In genomic region chr5:55897206-55897894, GRCh38 we compare ENCODE assay signal across 2 cellular contexts.
TF ChIP-seq lines count a peak whose summit lies in the region.

No MANE protein-coding gene starts in this region.

TF ChIP-seq in IMR-90, 13 proteins besides CTCF, POLR2A, EP300 and RAD21:
- TF ChIP-seq FOS (IDR thresholded peaks at IDR 0.05; ENCODE audit: low read depth, low read length) = no peak
- TF ChIP-seq RCOR1 (IDR thresholded peaks at IDR 0.05; ENCODE audit: insufficient replicate concordance, low read length) = no peak
- TF ChIP-seq USF2 (IDR thresholded peaks at IDR 0.05; ENCODE audit: low read depth, low read length) = no peak
- TF ChIP-seq MXI1 (IDR thresholded peaks at IDR 0.05; ENCODE audit: borderline replicate concordance, low read depth, low read length) = no peak
- TF ChIP-seq BHLHE40 (IDR thresholded peaks at IDR 0.05; ENCODE audit: low read depth, low read length) = no peak
- no peak for TF ChIP-seq MAFK (IDR thresholded peaks at IDR 0.05; ENCODE audit: low read depth, low read length)
- no peak for TF ChIP-seq CHD1 (IDR thresholded peaks at IDR 0.05; ENCODE audit: low read depth, low read length)
- no peak for TF ChIP-seq CEBPB (IDR thresholded peaks at IDR 0.05; ENCODE audit: low read depth, low read length)
- TF ChIP-seq RFX5 (IDR thresholded peaks at IDR 0.05; ENCODE audit: low read depth, low read length) = no peak

TF ChIP-seq in HepG2, 621 proteins besides CTCF, POLR2A, EP300 and RAD21:
- no peak for TF ChIP-seq ZNF879 (CRISPR knock-in tag; IDR thresholded peaks at IDR 0.05)
- TF ChIP-seq ZNF317 (CRISPR knock-in tag; IDR thresholded peaks at IDR 0.05) = peak; percentile 91
- peak; percentile 12; the same call in 1 of the 2 replicates for TF ChIP-seq ZFX (CRISPR knock-in tag; IDR thresholded peaks at IDR 0.05; ENCODE audit: low read depth)
- TF ChIP-seq GMEB1 (CRISPR knock-in tag; IDR thresholded peaks at IDR 0.05; ENCODE audit: borderline replicate concordance) = no peak
- no peak for TF ChIP-seq MTA3 (CRISPR knock-in tag; IDR thresholded peaks at IDR 0.05)
- TF ChIP-seq ZNF816 (CRISPR knock-in tag; IDR thresholded peaks at IDR 0.05; ENCODE audit: borderline replicate concordance) = no peak
- no peak for TF ChIP-seq ZNF710 (CRISPR knock-in tag; IDR thresholded peaks at IDR 0.05; ENCODE audit: borderline replicate concordance)
- no peak for TF ChIP-seq MTF2 (CRISPR knock-in tag; IDR thresholded peaks at IDR 0.05; ENCODE audit: borderline replicate concordance)
- no peak for TF ChIP-seq ZNF724P (CRISPR knock-in tag; IDR thresholded peaks at IDR 0.05; ENCODE audit: borderline replicate concordance)
- TF ChIP-seq ELF4 (CRISPR knock-in tag; IDR thresholded peaks at IDR 0.05; ENCODE audit: borderline replicate concordance) = no peak
- no peak for TF ChIP-seq SMAD1 (CRISPR knock-in tag; IDR thresholded peaks at IDR 0.05; ENCODE audit: borderline replicate concordance, low read depth)
- no peak for TF ChIP-seq BCL3 (CRISPR knock-in tag; IDR thresholded peaks at IDR 0.05)
- peak; percentile 82 for TF ChIP-seq ZNF512 (CRISPR knock-in tag; IDR thresholded peaks at IDR 0.05)
- TF ChIP-seq ZNF746 (CRISPR knock-in tag; IDR thresholded peaks at IDR 0.05) = no peak
- TF ChIP-seq PRDM15 (CRISPR knock-in tag; IDR thresholded peaks at IDR 0.05) = no peak
- no peak for TF ChIP-seq MLLT10 (CRISPR knock-in tag; IDR thresholded peaks at IDR 0.05)
- TF ChIP-seq NFIC (IDR thresholded peaks at IDR 0.05; ENCODE audit: low read length) = no peak
- no peak for TF ChIP-seq MEF2D (CRISPR knock-in tag; IDR thresholded peaks at IDR 0.05)
- TF ChIP-seq BHLHE40 (IDR thresholded peaks at IDR 0.05; ENCODE audit: low read length) = no peak
- no peak for TF ChIP-seq MLX (CRISPR knock-in tag; IDR thresholded peaks at IDR 0.05)
- TF ChIP-seq ZNF687 (CRISPR knock-in tag; IDR thresholded peaks at IDR 0.05) = 0 out of 2 replicates have a peak, but pooled peaks have one; percentile 2
- no peak for TF ChIP-seq ZNF776 (CRISPR knock-in tag; IDR thresholded peaks at IDR 0.05)
- TF ChIP-seq ZBTB4 (CRISPR knock-in tag; IDR thresholded peaks at IDR 0.05; ENCODE audit: borderline replicate concordance) = no peak
TF ChIP-seq in HepG2: peak in this region for 4.
